In genomic region chr14:73713206-73713803, GRCh38 we compare ENCODE assay signal across 1 cellular context.
TF ChIP-seq lines count a peak whose summit lies in the region.

No MANE protein-coding gene starts in this region.

TF ChIP-seq in H1, 55 proteins besides CTCF, POLR2A, EP300 and RAD21 (continued from another document):
- TF ChIP-seq ZNF274 (IDR thresholded peaks at IDR 0.05; ENCODE audit: borderline replicate concordance, extremely low read depth, low read length), result no peak
